20 cellular contexts compared by ENCODE assay signal in the genomic region with DNA sequence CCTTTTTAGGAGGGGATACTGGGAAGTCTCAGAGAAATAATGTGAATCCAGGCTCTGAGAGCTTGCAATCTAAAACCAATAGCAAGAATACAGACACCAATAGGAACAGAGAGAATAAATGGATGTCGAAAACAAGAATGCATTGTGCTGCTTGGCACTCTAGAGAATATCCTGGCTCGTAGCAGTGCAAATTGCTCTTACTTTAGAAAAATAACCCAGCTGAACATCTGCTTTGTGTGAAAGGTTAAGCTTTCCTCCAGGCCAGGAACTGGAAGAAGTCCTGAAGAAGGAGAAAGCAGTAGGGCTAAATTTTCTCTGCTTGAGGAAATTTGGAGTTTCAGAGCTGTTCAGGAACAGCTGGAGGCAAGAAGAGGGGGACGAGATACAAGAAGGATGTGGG.
DNase-seq lines count a peak whose midpoint lies in the region; ATAC-seq and TF ChIP-seq lines count a peak whose summit lies in the region.
"Had no signal": no experiment of that assay in that cellular context is flagged by ENCODE, and none has a peak within 500 bp of the region (broad histone marks: within the 10 kb centered on the region; RNA-seq: fewer than 3 reads in every experiment).

No MANE protein-coding gene starts in this region.

- in situ Hi-C loops in SK-MEL-5 (cut with HindIII; ENCODE audit: low pct_unique_long_range_greater_than_20kb, low sequenced_read_pairs) = no loop called here

- H3K36me3 Mint-ChIP-seq in HFFc6 (ENCODE audit: low read depth) = peaks cover 20% of the 10 kb centered on the region
- H3K36me3 Mint-ChIP-seq: IgD-negative memory B cell had no signal

- no peak for DNase-seq in HFFc6
- peak; percentile 77 for DNase-seq in SK-MEL-5 (ENCODE audit: low read depth, low spot score)
- DNase-seq in fibroblast of the aortic adventitia (ENCODE audit: low read depth) = peak; percentile 49
- no peak for DNase-seq in sciatic nerve (ENCODE audit: low spot score)
- no peak for DNase-seq in effector CD4-positive, alpha-beta T cell
- DNase-seq: DMS 273 treated with DMSO at 0.1 percent for 48 hours, DND-41, H9, Karpas-422, MG63, NCI-H1048, NCI-H1436, NCI-H1930, Peyer's patch, SHP77, SK-N-SH had no signal

- intact Hi-C loops in sciatic nerve (cut with DNase I) = no loop called here

- ATAC-seq in sciatic nerve = peak; percentile 96
- ATAC-seq in HG02588 (IDR thresholded peaks at IDR 0.05; ENCODE audit: unreplicated experiment) = no peak
- no peak for ATAC-seq in GM21619 (IDR thresholded peaks at IDR 0.05; ENCODE audit: unreplicated experiment)

- H3K27me3 Mint-ChIP-seq in HFFc6 (ENCODE audit: insufficient read depth) = peaks cover 3% of the 10 kb centered on the region; the same call in 1 of the 2 replicates

- TF ChIP-seq CTCF in HFFc6 (IDR thresholded peaks at IDR 0.05) (no peak), fibroblast of the aortic adventitia (IDR thresholded peaks at IDR 0.05; ENCODE audit: insufficient read depth, low read length) (no peak)

- peaks cover 12% of the 10 kb centered on the region for H3K9me3 Mint-ChIP-seq in HFFc6

- H3K4me3 Mint-ChIP-seq in HFFc6 = no peak overlapping the region
- H3K4me3 Mint-ChIP-seq: H9, IgD-negative memory B cell had no signal

- H3K4me3 ChIP-seq in fibroblast of the aortic adventitia (ENCODE audit: low read depth, low read length) = no peak overlapping the region
- H3K4me3 ChIP-seq: BLaER1 treated with 17β-estradiol and CSF1 and Interleukin-3, amounts not matched to agents 10 nM and 100 nM; MG63; Peyer's patch had no signal

- H3K27ac Mint-ChIP-seq in HFFc6 = peak overlapping the region; percentile 22
- H3K27ac Mint-ChIP-seq: H9 had no signal

- H3K4me1 Mint-ChIP-seq in HFFc6 (ENCODE audit: low read depth) = peaks cover 44% of the 10 kb centered on the region
- H3K4me1 Mint-ChIP-seq: H9, IgD-negative memory B cell had no signal

Comparison
In these comparisons a context has a peak if more than half of its experiments do, and no peak if none do; other contexts are left out.
1. DNase-seq: peak in SK-MEL-5 (single experiment) and fibroblast of the aortic adventitia (single experiment); none in HFFc6 (single experiment), sciatic nerve (single experiment) and effector CD4-positive, alpha-beta T cell (single experiment).